In genomic region chr3:144032531-144033234, GRCh38 we compare ENCODE assay signal across 8 cellular contexts.
A peak's percentile ranks its signal among the peaks of the same experiment; 100 is the strongest.
DNase-seq lines count a peak whose midpoint lies in the region; ATAC-seq and TF ChIP-seq lines count a peak whose summit lies in the region.
"Had no signal": no experiment of that assay in that cellular context is flagged by ENCODE, and none has a peak within 500 bp of the region (broad histone marks: within the 10 kb centered on the region; RNA-seq: fewer than 3 reads in every experiment).

No MANE protein-coding gene starts in this region.

- CTCF ChIA-PET in activated naive CD4-positive, alpha-beta T cell treated with anti-CD3 and anti-CD28 coated beads, Interleukin-2, amount 10 ng/mL, durations not matched to agents 7 days and 5 days (lab: Charles Lee): interaction anchor here (0.5 to 0.6 kb wide), 2 partner anchors 18 to 147 kb away, joined by 3 to 4 read pairs; no protein-coding TSS in a partner anchor

- H3K36me3 ChIP-seq in osteoblast (ENCODE audit: insufficient read depth, low read length): no peaks in the 10 kb centered on the region

- H3K27me3 Mint-ChIP-seq in activated naive CD4-positive, alpha-beta T cell treated with anti-CD3 and anti-CD28 coated beads, Interleukin-2, amount 10 ng/mL, durations not matched to agents 7 days and 5 days: no peaks in the 10 kb centered on the region

- H3K9me3 Mint-ChIP-seq in activated naive CD4-positive, alpha-beta T cell treated with anti-CD3 and anti-CD28 coated beads, Interleukin-2, amount 10 ng/mL, durations not matched to agents 7 days and 5 days: no peaks in the 10 kb centered on the region

- no peaks in the 10 kb centered on the region for H3K4me1 Mint-ChIP-seq in activated naive CD4-positive, alpha-beta T cell treated with anti-CD3 and anti-CD28 coated beads, Interleukin-2, amount 10 ng/mL, durations not matched to agents 7 days and 5 days

- H3K4me1 ChIP-seq in osteoblast (ENCODE audit: insufficient read depth, low read length): no peaks in the 10 kb centered on the region

- no peaks in the 10 kb centered on the region for H3K36me3 Mint-ChIP-seq in activated naive CD4-positive, alpha-beta T cell treated with anti-CD3 and anti-CD28 coated beads, Interleukin-2, amount 10 ng/mL, durations not matched to agents 7 days and 5 days

- H3K27ac ChIP-seq in osteoblast (ENCODE audit: low read depth, low read length): no peak overlapping the region

- no peak for DNase-seq in osteoblast (ENCODE audit: insufficient read length, low spot score, missing footprints)
- DNase-seq in GM19240 (ENCODE audit: insufficient read length, low spot score): no peak
- DNase-seq in activated naive CD4-positive, alpha-beta T cell treated with anti-CD3 and anti-CD28 coated beads, Interleukin-2, amount 10 ng/mL, durations not matched to agents 7 days and 5 days: no peak
- DNase-seq in DMS53 (lab: John Stamatoyannopoulos, UW): no peak

- ATAC-seq in GM18870 (IDR thresholded peaks at IDR 0.05; ENCODE audit: unreplicated experiment) (peak; percentile 81), GM21576 (IDR thresholded peaks at IDR 0.05; ENCODE audit: unreplicated experiment) (peak; percentile 57), HG03354 (IDR thresholded peaks at IDR 0.05; ENCODE audit: poor library complexity, severe bottlenecking, unreplicated experiment) (peak; percentile 74)

- H3K9me3 ChIP-seq in osteoblast (ENCODE audit: low read depth, low read length): no peaks in the 10 kb centered on the region

- H3K27ac Mint-ChIP-seq in activated naive CD4-positive, alpha-beta T cell treated with anti-CD3 and anti-CD28 coated beads, Interleukin-2, amount 10 ng/mL, durations not matched to agents 7 days and 5 days: no peak overlapping the region

- H4K20me1 ChIP-seq in osteoblast (ENCODE audit: insufficient read depth, low read length): no peaks in the 10 kb centered on the region

- peak overlapping the region; percentile 68 for H3K4me2 ChIP-seq in osteoblast (ENCODE audit: insufficient read depth, low read length)

- peak overlapping the region; percentile 70 for H2AFZ ChIP-seq in osteoblast (ENCODE audit: low read length)

- peak overlapping the region; percentile 44 for H3K4me3 ChIP-seq in osteoblast (ENCODE audit: insufficient read depth, low read length)

- TF ChIP-seq CTCF in osteoblast (IDR thresholded peaks at IDR 0.05; ENCODE audit: extremely low read depth, low read depth, low read length): no peak

- no peaks in the 10 kb centered on the region for H3K27me3 ChIP-seq in osteoblast (ENCODE audit: insufficient read depth, low read length)

- H3K79me2 ChIP-seq in osteoblast (ENCODE audit: insufficient read depth, low read length): no peaks in the 10 kb centered on the region

- H3K4me3 Mint-ChIP-seq in activated naive CD4-positive, alpha-beta T cell treated with anti-CD3 and anti-CD28 coated beads, Interleukin-2, amount 10 ng/mL, durations not matched to agents 7 days and 5 days: no peak overlapping the region
- H3K4me3 Mint-ChIP-seq: nephron had no signal
